ENCODE assay signal across 8 cellular contexts in the genomic region with DNA sequence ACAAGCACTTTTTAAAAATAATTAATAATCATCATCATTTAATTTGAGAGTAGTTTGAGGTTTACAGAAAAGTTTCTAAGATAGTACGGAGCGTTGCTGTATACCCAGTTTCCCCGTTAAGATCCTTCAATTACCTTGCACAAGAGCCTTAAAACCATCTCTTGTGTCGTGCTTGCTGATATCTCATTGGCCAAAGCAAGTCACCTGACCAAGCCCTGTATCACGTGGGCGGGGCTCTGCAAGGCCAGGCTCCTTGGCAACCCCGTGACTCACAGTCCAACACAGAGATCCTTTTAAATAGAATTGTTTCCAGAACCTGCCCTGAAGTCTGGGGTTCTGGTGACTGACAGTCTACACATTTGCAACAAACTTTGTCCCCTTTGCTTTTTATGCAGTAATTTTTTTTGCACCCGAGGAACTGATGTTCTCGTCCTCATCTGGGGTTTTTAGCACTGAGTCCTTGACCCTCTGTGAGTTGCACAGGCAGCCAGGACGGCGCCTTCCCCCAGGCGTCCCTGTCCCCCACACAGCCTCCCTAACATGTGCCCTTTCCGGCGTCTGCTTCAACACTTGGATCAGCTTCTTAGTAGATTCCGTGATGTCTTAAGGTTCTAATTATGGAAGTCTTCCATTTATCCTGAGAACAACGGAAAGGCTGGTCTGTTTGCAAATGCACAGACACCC.
A peak's percentile ranks its signal among the peaks of the same experiment; 100 is the strongest.
DNase-seq lines count a peak whose midpoint lies in the region; ATAC-seq lines count a peak whose summit lies in the region.

No MANE protein-coding gene starts in this region.

- H3K27ac Mint-ChIP-seq in activated naive CD8-positive, alpha-beta T cell treated with anti-CD3 and anti-CD28 coated beads, Interleukin-2, amount 10 ng/mL, durations not matched to agents 7 days and 5 days = peak overlapping the region; percentile 51

- DNase-seq in left cardiac atrium = peak; percentile 74
- DNase-seq in Right ventricle myocardium inferior (ENCODE audit: missing footprints) = no peak
- no peak for DNase-seq in activated naive CD8-positive, alpha-beta T cell treated with anti-CD3 and anti-CD28 coated beads, Interleukin-2, amount 10 ng/mL, durations not matched to agents 7 days and 5 days
- DNase-seq in iPS-NIHi7 (ENCODE audit: extremely low spot score) = peak; percentile 73
- DNase-seq in stimulated activated CD4-positive, alpha-beta T cell treated with anti-CD3 and anti-CD28 coated beads, Interleukin-4, amount 100 ng/mL, for 48 hours (ENCODE audit: low read depth in 2 of 2) = peak; percentile 5 to 37

- POLR2A ChIA-PET in activated naive CD8-positive, alpha-beta T cell treated with anti-CD3 and anti-CD28 coated beads, Interleukin-2, amount 10 ng/mL, durations not matched to agents 7 days and 5 days (lab: Charles Lee) = no interaction called here

- intact Hi-C loops in left cardiac atrium (cut with DNase I) = no loop called here
- intact Hi-C loops in Right ventricle myocardium inferior (cut with DNase I) = no loop called here

- H3K4me3 Mint-ChIP-seq in activated naive CD8-positive, alpha-beta T cell treated with anti-CD3 and anti-CD28 coated beads, Interleukin-2, amount 10 ng/mL, durations not matched to agents 7 days and 5 days = no peak overlapping the region

- H3K27me3 Mint-ChIP-seq in activated naive CD8-positive, alpha-beta T cell treated with anti-CD3 and anti-CD28 coated beads, Interleukin-2, amount 10 ng/mL, durations not matched to agents 7 days and 5 days = peaks cover 10% of the 10 kb centered on the region

- ATAC-seq in left cardiac atrium (peak; percentile 54 to 66), Right ventricle myocardium inferior (no peak), HG03432 (IDR thresholded peaks at IDR 0.05; ENCODE audit: unreplicated experiment) (no peak), GM19397 (IDR thresholded peaks at IDR 0.05; ENCODE audit: unreplicated experiment) (no peak), HG03135 (IDR thresholded peaks at IDR 0.05; ENCODE audit: unreplicated experiment) (no peak)
- ATAC-seq in activated naive CD8-positive, alpha-beta T cell treated with anti-CD3 and anti-CD28 coated beads, Interleukin-2, amount 10 ng/mL, durations not matched to agents 7 days and 5 days (ENCODE audit: low read depth) = no peak

- peaks cover 18% of the 10 kb centered on the region for H3K4me1 Mint-ChIP-seq in activated naive CD8-positive, alpha-beta T cell treated with anti-CD3 and anti-CD28 coated beads, Interleukin-2, amount 10 ng/mL, durations not matched to agents 7 days and 5 days

- peaks cover 2% of the 10 kb centered on the region for H3K9me3 Mint-ChIP-seq in activated naive CD8-positive, alpha-beta T cell treated with anti-CD3 and anti-CD28 coated beads, Interleukin-2, amount 10 ng/mL, durations not matched to agents 7 days and 5 days

- H3K36me3 Mint-ChIP-seq in activated naive CD8-positive, alpha-beta T cell treated with anti-CD3 and anti-CD28 coated beads, Interleukin-2, amount 10 ng/mL, durations not matched to agents 7 days and 5 days = no peaks in the 10 kb centered on the region

Comparison
In these comparisons a context has a peak if more than half of its experiments do, and no peak if none do; other contexts are left out.
1. ATAC-seq: peak in left cardiac atrium (2 of 2); none in Right ventricle myocardium inferior (single experiment), activated naive CD8-positive, alpha-beta T cell treated with anti-CD3 and anti-CD28 coated beads, Interleukin-2, amount 10 ng/mL, durations not matched to agents 7 days and 5 days (single experiment), HG03432 (single experiment), GM19397 (single experiment) and HG03135 (single experiment).
2. DNase-seq: peak in left cardiac atrium (single experiment), iPS-NIHi7 (single experiment) and stimulated activated CD4-positive, alpha-beta T cell treated with anti-CD3 and anti-CD28 coated beads, Interleukin-4, amount 100 ng/mL, for 48 hours (2 of 2); none in Right ventricle myocardium inferior (single experiment) and activated naive CD8-positive, alpha-beta T cell treated with anti-CD3 and anti-CD28 coated beads, Interleukin-2, amount 10 ng/mL, durations not matched to agents 7 days and 5 days (single experiment).